10 cellular contexts compared by ENCODE assay signal in genomic region chr10:124619195-124619594, GRCh38.
A peak's percentile ranks its signal among the peaks of the same experiment; 100 is the strongest.
DNase-seq lines count a peak whose midpoint lies in the region; ATAC-seq and TF ChIP-seq lines count a peak whose summit lies in the region.
"Had no signal": no experiment of that assay in that cellular context is flagged by ENCODE, and none has a peak within 500 bp of the region (broad histone marks: within the 10 kb centered on the region; RNA-seq: fewer than 3 reads in every experiment).

No MANE protein-coding gene starts in this region.

- H3K9me3 Mint-ChIP-seq in stimulated activated effector memory CD8-positive, alpha-beta T cell treated with anti-CD3 and anti-CD28 coated beads, Interleukin-12 subunit alpha, Interleukin-12 subunit beta, amount 100 ng/mL, for 72 hours = no peaks in the 10 kb centered on the region
- H3K9me3 Mint-ChIP-seq: brain had no signal

- peak overlapping the region; percentile 70 for H3K27ac Mint-ChIP-seq in stimulated activated effector memory CD8-positive, alpha-beta T cell treated with anti-CD3 and anti-CD28 coated beads, Interleukin-12 subunit alpha, Interleukin-12 subunit beta, amount 100 ng/mL, for 72 hours

- peak; percentile 47 for DNase-seq in NAMALWA (ENCODE audit: low spot score)
- peak; percentile 79 for DNase-seq in epithelial cell of esophagus (ENCODE audit: low read depth)
- no peak for DNase-seq in stimulated activated effector memory CD8-positive, alpha-beta T cell treated with anti-CD3 and anti-CD28 coated beads, Interleukin-12 subunit alpha, Interleukin-12 subunit beta, amount 100 ng/mL, for 72 hours (ENCODE audit: low spot score in 2 of 2)
- DNase-seq in hypothalamus (lab: John Stamatoyannopoulos, UW) = no peak
- no peak for DNase-seq in RPMI8226
- DNase-seq in NCI-H1417 treated with DMSO at 0.1 percent for 48 hours (lab: John Stamatoyannopoulos, UW) = no peak
- DNase-seq in superior temporal gyrus (ENCODE audit: extremely low spot score) = no peak

- H3K36me3 Mint-ChIP-seq in stimulated activated effector memory CD8-positive, alpha-beta T cell treated with anti-CD3 and anti-CD28 coated beads, Interleukin-12 subunit alpha, Interleukin-12 subunit beta, amount 100 ng/mL, for 72 hours = peaks cover 42% of the 10 kb centered on the region

- peak; percentile 32 for ATAC-seq in GM18873 (IDR thresholded peaks at IDR 0.05; ENCODE audit: low FRiP score, unreplicated experiment)
- peak; percentile 45 for ATAC-seq in stimulated activated effector memory CD8-positive, alpha-beta T cell treated with anti-CD3 and anti-CD28 coated beads, Interleukin-12 subunit alpha, Interleukin-12 subunit beta, amount 100 ng/mL, for 72 hours
- ATAC-seq: left lobe of liver had no signal

- peak overlapping the region; percentile 42 for H3K4me3 Mint-ChIP-seq in stimulated activated effector memory CD8-positive, alpha-beta T cell treated with anti-CD3 and anti-CD28 coated beads, Interleukin-12 subunit alpha, Interleukin-12 subunit beta, amount 100 ng/mL, for 72 hours
- H3K4me3 Mint-ChIP-seq: brain had no signal

- TF ChIP-seq CTCF in epithelial cell of esophagus (IDR thresholded peaks at IDR 0.05; ENCODE audit: insufficient read depth, low read depth, low read length, missing control alignments) = no peak

- H3K4me3 ChIP-seq in epithelial cell of esophagus (ENCODE audit: low read length) = no peak overlapping the region

- H3K4me1 Mint-ChIP-seq in stimulated activated effector memory CD8-positive, alpha-beta T cell treated with anti-CD3 and anti-CD28 coated beads, Interleukin-12 subunit alpha, Interleukin-12 subunit beta, amount 100 ng/mL, for 72 hours = peaks cover 73% of the 10 kb centered on the region

Comparison
In these comparisons a context has a peak if more than half of its experiments do, and no peak if none do; other contexts are left out.
1. DNase-seq: peak in NAMALWA (single experiment) and epithelial cell of esophagus (single experiment); none in stimulated activated effector memory CD8-positive, alpha-beta T cell treated with anti-CD3 and anti-CD28 coated beads, Interleukin-12 subunit alpha, Interleukin-12 subunit beta, amount 100 ng/mL, for 72 hours (0 of 2), hypothalamus (0 of 51), RPMI8226 (single experiment), NCI-H1417 treated with DMSO at 0.1 percent for 48 hours (single experiment) and superior temporal gyrus (single experiment).